Comparison of ENCODE assay signal across 8 cellular contexts in genomic region chr7:100148225-100148558, GRCh38. TPM values are rescaled to one million over a fixed set of nuclear protein-coding genes. Genes with fewer than 3 reads are reported as not detected.
DNase-seq lines count a peak whose midpoint lies in the region; FAIRE-seq and TF ChIP-seq lines count a peak whose summit lies in the region.

No MANE protein-coding gene starts in this region.

- peak overlapping the region; percentile 63 to 99 (median 76) for H3K4me2 ChIP-seq in BLaER1 treated with 17β-estradiol and CSF1 and Interleukin-3, amounts not matched to agents 10 nM and 100 nM
- H3K4me2 ChIP-seq in Loucy (ENCODE audit: low read depth, low read length, poor library complexity, severe bottlenecking), result peak overlapping the region; percentile 93

- no peaks in the 10 kb centered on the region for H3K27me3 ChIP-seq in BLaER1 treated with 17β-estradiol and CSF1 and Interleukin-3, amounts not matched to agents 10 nM and 100 nM
- no peaks in the 10 kb centered on the region for H3K27me3 ChIP-seq in Loucy (ENCODE audit: insufficient read depth, low read length, poor library complexity, severe bottlenecking)
- H3K27me3 ChIP-seq in effector memory CD4-positive, alpha-beta T cell (replicated peaks; ENCODE audit: control insufficient read depth, insufficient read depth, low read length, poor library complexity, severe bottlenecking), result no peaks in the 10 kb centered on the region

- H3K4me3 ChIP-seq in BLaER1 treated with 17β-estradiol and CSF1 and Interleukin-3, amounts not matched to agents 10 nM and 100 nM, result peak overlapping the region; percentile 84 to 94 (median 90); a peak in 18 of 20 replicates
- H3K4me3 ChIP-seq in Loucy (ENCODE audit: low read length, poor library complexity, severe bottlenecking), result peak overlapping the region; percentile 97
- H3K4me3 ChIP-seq in effector memory CD4-positive, alpha-beta T cell (ENCODE audit: insufficient read depth, low read depth, low read length, poor library complexity, severe bottlenecking), result peak overlapping the region; percentile 90

- peaks cover 37 to 48% (median 43%) of the 10 kb centered on the region in 10 experiments for H3K4me1 ChIP-seq in BLaER1 treated with 17β-estradiol and CSF1 and Interleukin-3, amounts not matched to agents 10 nM and 100 nM
- H3K4me1 ChIP-seq in Loucy (ENCODE audit: insufficient read depth, low read length, poor library complexity, severe bottlenecking), result peaks cover 19% of the 10 kb centered on the region
- peaks cover 13% of the 10 kb centered on the region for H3K4me1 ChIP-seq in effector memory CD4-positive, alpha-beta T cell (ENCODE audit: control insufficient read depth, insufficient read depth, low read length, poor library complexity, severe bottlenecking)

- no peaks in the 10 kb centered on the region for H3K27me3 Mint-ChIP-seq in neural crest cell (ENCODE audit: low read depth)

- no peaks in the 10 kb centered on the region for H3K9me3 ChIP-seq in BLaER1 treated with 17β-estradiol and CSF1 and Interleukin-3, amounts not matched to agents 10 nM and 100 nM (replicated peaks in 1 of 11)
- H3K9me3 ChIP-seq in Loucy (ENCODE audit: insufficient read depth, low read depth, low read length), result no peaks in the 10 kb centered on the region
- H3K9me3 ChIP-seq in effector memory CD4-positive, alpha-beta T cell (ENCODE audit: control insufficient read depth, low read length), result no peaks in the 10 kb centered on the region

- H3K4me1 Mint-ChIP-seq in neural crest cell, result peaks cover 25% of the 10 kb centered on the region

- TF ChIP-seq CTCF in Loucy (conservative IDR thresholded peaks at IDR 0.05; ENCODE audit: low read length), result no peak
- TF ChIP-seq CTCF in neural crest cell (conservative IDR thresholded peaks at IDR 0.05), result no peak

- H3K79me2 ChIP-seq in Loucy (ENCODE audit: insufficient read depth, low read length), result peaks cover 30% of the 10 kb centered on the region

- no peak for FAIRE-seq in frontal cortex (lab: Jason Lieb, UNC)

- DNase-seq in effector memory CD4-positive, alpha-beta T cell, result no peak
- no peak for DNase-seq in neural crest cell (ENCODE audit: low read depth, low spot score)
- DNase-seq in DMS79 treated with DMSO at 0.1 percent for 48 hours (lab: John Stamatoyannopoulos, UW), result no peak
- no peak for DNase-seq in frontal cortex (ENCODE audit: low spot score in 2 of 2)
- no peak for DNase-seq in central memory CD4-positive, alpha-beta T cell
- no peak for DNase-seq in NCI-H2081 (lab: John Stamatoyannopoulos, UW)

- H3K36me3 ChIP-seq in BLaER1 treated with 17β-estradiol and CSF1 and Interleukin-3, amounts not matched to agents 10 nM and 100 nM, result peaks cover 6 to 29% (median 17%) of the 10 kb centered on the region in 11 experiments
- H3K36me3 ChIP-seq in Loucy (ENCODE audit: insufficient read depth, low read length), result no peaks in the 10 kb centered on the region
- H3K36me3 ChIP-seq in effector memory CD4-positive, alpha-beta T cell (ENCODE audit: control insufficient read depth, insufficient read depth, low read length), result peaks cover 5% of the 10 kb centered on the region

- no peaks in the 10 kb centered on the region for H3F3A ChIP-seq in Loucy (ENCODE audit: low read depth)

- H3K27ac Mint-ChIP-seq in neural crest cell (ENCODE audit: unreplicated experiment), result peak overlapping the region; percentile 30

- no peaks in the 10 kb centered on the region for H3K9me2 ChIP-seq in Loucy (replicated peaks; ENCODE audit: low read depth, low read length)

- peak overlapping the region; percentile 38 to 91 (median 87); a peak in 19 of 22 replicates for H3K9ac ChIP-seq in BLaER1 treated with 17β-estradiol and CSF1 and Interleukin-3, amounts not matched to agents 10 nM and 100 nM
- H3K9ac ChIP-seq in Loucy (ENCODE audit: low read depth, low read length, poor library complexity, severe bottlenecking), result peak overlapping the region; percentile 79

- H3K36me3 Mint-ChIP-seq in neural crest cell (ENCODE audit: low read depth), result peaks cover 7% of the 10 kb centered on the region

- peak overlapping the region in 10 of 11 experiments; percentile 15 to 93 (median 85); a peak in 19 of 22 replicates for H3K27ac ChIP-seq in BLaER1 treated with 17β-estradiol and CSF1 and Interleukin-3, amounts not matched to agents 10 nM and 100 nM
- H3K27ac ChIP-seq in effector memory CD4-positive, alpha-beta T cell (ENCODE audit: insufficient read depth, low read length, poor library complexity, severe bottlenecking), result peak overlapping the region; percentile 97

- peak overlapping the region; percentile 97 for H3K4me3 Mint-ChIP-seq in neural crest cell

- H2AFZ ChIP-seq in Loucy (ENCODE audit: low read length), result peak overlapping the region; percentile 90

- no peaks in the 10 kb centered on the region for H3K9me3 Mint-ChIP-seq in neural crest cell

- H4K20me1 ChIP-seq in BLaER1 treated with 17β-estradiol and CSF1 and Interleukin-3, amounts not matched to agents 10 nM and 100 nM, result peaks cover 0 to 13% (median 5%) of the 10 kb centered on the region in 11 experiments; a peak in 16 of 22 replicates
- H4K20me1 ChIP-seq in Loucy (ENCODE audit: insufficient read depth, low read length, poor library complexity, severe bottlenecking), result peaks cover 4% of the 10 kb centered on the region

RNA-seq across cellular contexts. Expression of gene LAMTOR4, which starts 0.5 kb away (rescaled TPM):
- total RNA-seq in neural crest cell (134 and 135 TPM in 2 replicates), frontal cortex (34.6 TPM)

RNA-seq across cellular contexts. Expression of gene TRAPPC14, which starts 10.3 kb away (rescaled TPM):
- total RNA-seq in neural crest cell (32.0 and 33.9 TPM in 2 replicates), frontal cortex (16.3 TPM)

RNA-seq across cellular contexts. Expression of gene GAL3ST4, which starts 20.2 kb away (rescaled TPM):
- 15.3 and 16.6 TPM in 2 replicates for total RNA-seq in neural crest cell
- 2.0 TPM for total RNA-seq in frontal cortex

RNA-seq across cellular contexts. Expression of gene MBLAC1, which starts 21.4 kb away (rescaled TPM):
- 2.1 and 2.4 TPM in 2 replicates for total RNA-seq in neural crest cell
- 4.9 TPM for total RNA-seq in frontal cortex

RNA-seq across cellular contexts. Expression of gene CNPY4, which starts 28.8 kb away (rescaled TPM):
- total RNA-seq in neural crest cell (27.7 and 27.9 TPM in 2 replicates), frontal cortex (17.1 TPM)
